In the genomic region with DNA sequence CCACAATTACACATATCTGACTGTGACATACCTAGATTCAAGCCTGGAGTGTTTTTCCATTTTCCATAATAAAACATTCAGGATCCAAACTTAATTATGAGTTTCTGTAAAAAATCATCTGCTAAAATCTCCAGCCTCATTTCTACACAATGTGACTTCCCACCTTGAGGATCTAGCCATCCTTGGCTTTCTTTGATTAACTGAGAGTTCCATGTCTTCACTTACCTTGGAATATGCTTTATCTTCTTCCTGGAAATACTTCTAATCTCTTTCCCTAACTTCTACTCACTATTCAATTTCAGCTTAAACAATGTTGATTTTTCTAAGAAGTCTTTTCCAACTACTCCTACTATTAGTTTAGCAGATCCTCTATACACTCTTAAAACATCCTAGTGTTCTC, we compare ENCODE assay signal across 30 cellular contexts. TPM values are rescaled to one million over a fixed set of nuclear protein-coding genes. Genes with fewer than 3 reads are reported as not detected.
DNase-seq lines count a peak whose midpoint lies in the region; ATAC-seq, FAIRE-seq and TF ChIP-seq lines count a peak whose summit lies in the region.
"Had no signal": no experiment of that assay in that cellular context is flagged by ENCODE, and none has a peak within 500 bp of the region (broad histone marks: within the 10 kb centered on the region; RNA-seq: fewer than 3 reads in every experiment).

No MANE protein-coding gene starts in this region.

- no peaks in the 10 kb centered on the region for H4K20me1 ChIP-seq in Loucy (ENCODE audit: insufficient read depth, low read length, poor library complexity, severe bottlenecking)

- H3K4me1 ChIP-seq in Loucy (ENCODE audit: insufficient read depth, low read length, poor library complexity, severe bottlenecking) (peaks cover 74% of the 10 kb centered on the region), small intestine (ENCODE audit: control insufficient read depth in 2 of 2, insufficient read depth in 1 of 2, low read depth in 1 of 2, low read length in 1 of 2) (no peaks in the 10 kb centered on the region)
- H3K4me1 ChIP-seq: ascending aorta, parathyroid adenoma, tibial nerve had no signal

- H3K4me3 ChIP-seq in Loucy (ENCODE audit: low read length, poor library complexity, severe bottlenecking) (peak overlapping the region; percentile 54), small intestine (ENCODE audit: low read depth in 1 of 2, low read length in 2 of 2) (no peak overlapping the region)
- H3K4me3 ChIP-seq: ascending aorta, GM23248, lower lobe of right lung, MG63, SK-N-MC, stomach, tibial nerve had no signal

- intact Hi-C loops in activated naive CD4-positive, alpha-beta T cell treated with anti-CD3 and anti-CD28 coated beads for 36 hours (cut with micrococcal nuclease) = loop anchor here (1.0 to 5.0 kb wide), 9 partner anchors 7 to 347 kb away; partner anchors contain the start of genes ACTR3C, GIMAP2, GIMAP6 and GIMAP7

- no peak overlapping the region for H2AFZ ChIP-seq in Loucy (ENCODE audit: low read length)
- H2AFZ ChIP-seq: GM23248, parathyroid adenoma had no signal

- H3K9me3 ChIP-seq in Loucy (ENCODE audit: insufficient read depth, low read depth, low read length) (peaks cover 13% of the 10 kb centered on the region), small intestine (ENCODE audit: control insufficient read depth, low read depth) (no peaks in the 10 kb centered on the region)
- H3K9me3 ChIP-seq: ascending aorta, lower lobe of right lung, MG63 had no signal

- H3K9ac ChIP-seq in Loucy (ENCODE audit: low read depth, low read length, poor library complexity, severe bottlenecking) = peak overlapping the region; percentile 71
- H3K9ac ChIP-seq: GM23248, parathyroid adenoma had no signal

- TF ChIP-seq CTCF in Loucy (conservative IDR thresholded peaks at IDR 0.05; ENCODE audit: low read length) = no peak

- H3K9me2 ChIP-seq in Loucy (replicated peaks; ENCODE audit: low read depth, low read length) = no peaks in the 10 kb centered on the region

- H3K27ac Mint-ChIP-seq in activated naive CD4-positive, alpha-beta T cell treated with anti-CD3 and anti-CD28 coated beads for 36 hours = peak overlapping the region; percentile 95
- H3K27ac Mint-ChIP-seq in activated naive CD8-positive, alpha-beta T cell treated with anti-CD3 and anti-CD28 coated beads for 36 hours = peak overlapping the region; percentile 98
- H3K27ac Mint-ChIP-seq: dendritic cell treated with granulocyte-macrophage colony-stimulating factor and Interleukin-4, amounts not matched to agents 40 ng/mL and 50 ng/mL, for 4 days; HFFc6; WTC11 had no signal

- CTCF ChIA-PET in activated naive CD4-positive, alpha-beta T cell treated with anti-CD3 and anti-CD28 coated beads for 36 hours (lab: Charles Lee) = interaction anchor here (0.8 to 2.6 kb wide), 4 partner anchors 16 to 221 kb away, joined by 3 to 6 read pairs (median 4); partner anchors contain the start of gene GIMAP2

- no peaks in the 10 kb centered on the region for H3K27me3 ChIP-seq in Loucy (ENCODE audit: insufficient read depth, low read length, poor library complexity, severe bottlenecking)
- no peaks in the 10 kb centered on the region for H3K27me3 ChIP-seq in small intestine (ENCODE audit: control insufficient read depth in 2 of 2, insufficient read depth in 2 of 2, low read length in 2 of 2)
- H3K27me3 ChIP-seq: ascending aorta, MG63, stomach, tibial nerve had no signal

- no peak for ATAC-seq in GM21717 (IDR thresholded peaks at IDR 0.05; ENCODE audit: unreplicated experiment)
- ATAC-seq in HG03175 (IDR thresholded peaks at IDR 0.05; ENCODE audit: unreplicated experiment) = no peak
- ATAC-seq: WTC11 had no signal

- H3K4me2 ChIP-seq in Loucy (ENCODE audit: low read depth, low read length, poor library complexity, severe bottlenecking) = peak overlapping the region; percentile 65

- H3K4me1 Mint-ChIP-seq in activated naive CD4-positive, alpha-beta T cell treated with anti-CD3 and anti-CD28 coated beads for 36 hours (ENCODE audit: low read depth) = peaks cover 83% of the 10 kb centered on the region
- H3K4me1 Mint-ChIP-seq in activated naive CD8-positive, alpha-beta T cell treated with anti-CD3 and anti-CD28 coated beads for 36 hours = peaks cover 80% of the 10 kb centered on the region
- H3K4me1 Mint-ChIP-seq: neural crest cell, WTC11 had no signal

- peaks cover 12% of the 10 kb centered on the region for H3K9me3 Mint-ChIP-seq in activated naive CD4-positive, alpha-beta T cell treated with anti-CD3 and anti-CD28 coated beads for 36 hours
- peaks cover 27% of the 10 kb centered on the region for H3K9me3 Mint-ChIP-seq in activated naive CD8-positive, alpha-beta T cell treated with anti-CD3 and anti-CD28 coated beads for 36 hours

- no peaks in the 10 kb centered on the region for H3K79me2 ChIP-seq in Loucy (ENCODE audit: insufficient read depth, low read length)
- H3K79me2 ChIP-seq: parathyroid adenoma had no signal

- H3F3A ChIP-seq in Loucy (ENCODE audit: low read depth) = peaks cover 31% of the 10 kb centered on the region

- peak overlapping the region; percentile 17 to 47 for H3K27ac ChIP-seq in small intestine (ENCODE audit: low read depth in 1 of 2, low read length in 1 of 2)
- H3K27ac ChIP-seq: ascending aorta, C4-2B, GM23248, lower lobe of right lung, parathyroid adenoma, SK-N-MC, tibial nerve had no signal

- peak overlapping the region; percentile 6 for H3K4me3 Mint-ChIP-seq in activated naive CD4-positive, alpha-beta T cell treated with anti-CD3 and anti-CD28 coated beads for 36 hours
- peak overlapping the region; percentile 38 for H3K4me3 Mint-ChIP-seq in activated naive CD8-positive, alpha-beta T cell treated with anti-CD3 and anti-CD28 coated beads for 36 hours
- H3K4me3 Mint-ChIP-seq: dendritic cell treated with granulocyte-macrophage colony-stimulating factor and Interleukin-4, amounts not matched to agents 40 ng/mL and 50 ng/mL, for 4 days; HFFc6; neural crest cell; WTC11 had no signal

- peaks cover 8% of the 10 kb centered on the region for H3K36me3 Mint-ChIP-seq in activated naive CD4-positive, alpha-beta T cell treated with anti-CD3 and anti-CD28 coated beads for 36 hours (ENCODE audit: low read depth)
- peaks cover 75% of the 10 kb centered on the region for H3K36me3 Mint-ChIP-seq in activated naive CD8-positive, alpha-beta T cell treated with anti-CD3 and anti-CD28 coated beads for 36 hours

- no peaks in the 10 kb centered on the region for H3K27me3 Mint-ChIP-seq in activated naive CD4-positive, alpha-beta T cell treated with anti-CD3 and anti-CD28 coated beads for 36 hours (ENCODE audit: low read depth)
- H3K27me3 Mint-ChIP-seq in activated naive CD8-positive, alpha-beta T cell treated with anti-CD3 and anti-CD28 coated beads for 36 hours = no peaks in the 10 kb centered on the region
- H3K27me3 Mint-ChIP-seq: dendritic cell treated with granulocyte-macrophage colony-stimulating factor and Interleukin-4, amounts not matched to agents 40 ng/mL and 50 ng/mL, for 4 days had no signal

- DNase-seq in activated naive CD4-positive, alpha-beta T cell treated with anti-CD3 and anti-CD28 coated beads for 36 hours = no peak
- DNase-seq in activated naive CD4-positive, alpha-beta T cell treated with anti-CD3 and anti-CD28 coated beads, Interleukin-2, amount 50 U/mL, for 16 hours = no peak
- no peak for DNase-seq in activated naive CD8-positive, alpha-beta T cell treated with anti-CD3 and anti-CD28 coated beads for 36 hours
- DNase-seq in small intestine (no peak), HuH-7.5 (ENCODE audit: low spot score) (no peak)
- DNase-seq: caudate nucleus, GM23248, HFFc6, kidney, lower lobe of right lung, MG63, NCI-H2081 treated with DMSO at 0.1 percent for 48 hours, NCI-H345, NCI-H748 treated with DMSO at 0.1 percent for 48 hours, right cardiac atrium, stomach had no signal

- no peak for FAIRE-seq in small intestine (lab: Jason Lieb, UNC)
- FAIRE-seq: kidney had no signal

- H3K36me3 ChIP-seq in Loucy (ENCODE audit: insufficient read depth, low read length) (no peaks in the 10 kb centered on the region), small intestine (ENCODE audit: control insufficient read depth in 2 of 2, insufficient read depth in 2 of 2, low read length in 2 of 2) (no peaks in the 10 kb centered on the region)
- H3K36me3 ChIP-seq: ascending aorta, lower lobe of right lung, MG63, stomach, tibial nerve had no signal

RNA-seq across cellular contexts. Expression of gene GIMAP2, which starts 16.5 kb away (rescaled TPM):
- total RNA-seq in activated naive CD4-positive, alpha-beta T cell treated with anti-CD3 and anti-CD28 coated beads for 36 hours = 10 to 100 TPM; 45.0 to 49.5 TPM
- 10 to 100 TPM; 40.7 to 41.2 TPM for total RNA-seq in activated naive CD8-positive, alpha-beta T cell treated with anti-CD3 and anti-CD28 coated beads for 36 hours
- 10 to 100 TPM in 1 of 3 donors, 1 to 10 TPM in 2; 3.8 to 14.1 (median 9.5) TPM for polyA plus RNA-seq in small intestine
- total RNA-seq: G401, GM23248, HFFc6, neural crest cell had no signal

RNA-seq across cellular contexts. Expression of gene GIMAP6, which starts 36.8 kb away (rescaled TPM):
- total RNA-seq in activated naive CD4-positive, alpha-beta T cell treated with anti-CD3 and anti-CD28 coated beads for 36 hours = 10 to 100 TPM; 19.2 to 20.7 TPM
- 10 to 100 TPM; 34.2 to 34.8 TPM for total RNA-seq in activated naive CD8-positive, alpha-beta T cell treated with anti-CD3 and anti-CD28 coated beads for 36 hours
- polyA plus RNA-seq in small intestine = 10 to 100 TPM in 2 of 3 donors, 1 to 10 TPM in 1; 3.8 to 28.1 (median 13.8) TPM
- total RNA-seq: G401, GM23248, HFFc6, neural crest cell had no signal
- polyA plus RNA-seq: AG04450, fibroblast of lung, GM23248 had no signal

RNA-seq across cellular contexts. Expression of gene GIMAP1, which starts 47.4 kb away (rescaled TPM):
- 1 to 10 TPM; 5.1 to 5.3 TPM for total RNA-seq in activated naive CD4-positive, alpha-beta T cell treated with anti-CD3 and anti-CD28 coated beads for 36 hours
- 1 to 10 TPM; 6.1 to 6.2 TPM for total RNA-seq in activated naive CD8-positive, alpha-beta T cell treated with anti-CD3 and anti-CD28 coated beads for 36 hours
- 1 to 10 TPM in 2 of 3 donors, under 1 TPM in 1; 0.89 to 7.5 (median 4.3) TPM for polyA plus RNA-seq in small intestine
- total RNA-seq: G401, GM23248, HFFc6, neural crest cell, WTC11 had no signal
- polyA plus RNA-seq: AG04450, GM23248 had no signal
